In genomic region chr5:132775439-132776076, GRCh38 we compare ENCODE assay signal across 8 cellular contexts. TPM values are rescaled to one million over a fixed set of nuclear protein-coding genes. Genes with fewer than 3 reads are reported as not detected.
DNase-seq lines count a peak whose midpoint lies in the region; ATAC-seq, FAIRE-seq and TF ChIP-seq lines count a peak whose summit lies in the region.

No MANE protein-coding gene starts in this region.

- H3K36me3 Mint-ChIP-seq in CD8-positive, alpha-beta memory T cell, result no peaks in the 10 kb centered on the region

- peak overlapping the region; percentile 65 to 90 (median 79) for H3K4me3 Mint-ChIP-seq in CD8-positive, alpha-beta memory T cell

- no peak for DNase-seq in CD8-positive, alpha-beta memory T cell
- DNase-seq in Panc1 (ENCODE audit: low read depth, low spot score) (no peak), epithelial cell of prostate (ENCODE audit: low read depth, low spot score) (no peak), osteoblast (ENCODE audit: insufficient read length, low spot score, missing footprints) (peak; percentile 92), NCI-H226 (no peak), GM12892 (ENCODE audit: insufficient read length) (no peak)
- DNase-seq in activated CD4-positive, alpha-beta T cell treated with anti-CD3 and anti-CD28 coated beads for 4 hours, result no peak

- H3K27ac Mint-ChIP-seq in CD8-positive, alpha-beta memory T cell, result peak overlapping the region in 5 of 8 donors; percentile 57 to 87 (median 75)

- H3K79me2 ChIP-seq in osteoblast (ENCODE audit: insufficient read depth, low read length), result peaks cover 52% of the 10 kb centered on the region

- FAIRE-seq in GM12892 (lab: Jason Lieb, UNC), result no peak

- H3K4me3 ChIP-seq in CD8-positive, alpha-beta memory T cell (ENCODE audit: low read length), result no peak overlapping the region
- H3K4me3 ChIP-seq in Panc1 (ENCODE audit: low read depth in 2 of 2, low read length in 2 of 2), result peak overlapping the region in 1 of 2 experiments; percentile 60; a peak in 3 of 4 replicates
- peak overlapping the region; percentile 79 for H3K4me3 ChIP-seq in osteoblast (ENCODE audit: insufficient read depth, low read length)

- H3K27me3 ChIP-seq in CD8-positive, alpha-beta memory T cell (ENCODE audit: insufficient read depth, low read length, poor library complexity, severe bottlenecking), result no peaks in the 10 kb centered on the region
- H3K27me3 ChIP-seq in Panc1 (ENCODE audit: control insufficient read depth, insufficient read depth, low read length) (peaks cover 4% of the 10 kb centered on the region; the same call in 1 of the 2 replicates), osteoblast (ENCODE audit: insufficient read depth, low read length) (no peaks in the 10 kb centered on the region)

- H2AFZ ChIP-seq in osteoblast (ENCODE audit: low read length), result no peak overlapping the region

- peak overlapping the region; percentile 85 for H3K4me2 ChIP-seq in osteoblast (ENCODE audit: insufficient read depth, low read length)

- ATAC-seq in Panc1 (no peak), HG02938 (IDR thresholded peaks at IDR 0.05; ENCODE audit: unreplicated experiment) (no peak)

- peak overlapping the region; percentile 55 for H3K27ac ChIP-seq in CD8-positive, alpha-beta memory T cell (ENCODE audit: low read depth, low read length)
- H3K27ac ChIP-seq in Panc1 (ENCODE audit: low read length) (no peak overlapping the region), epithelial cell of prostate (peak overlapping the region; percentile 17), osteoblast (ENCODE audit: low read depth, low read length) (no peak overlapping the region)

- H3K9me3 ChIP-seq in CD8-positive, alpha-beta memory T cell (ENCODE audit: low read length), result no peaks in the 10 kb centered on the region
- H3K9me3 ChIP-seq in Panc1 (ENCODE audit: control insufficient read depth, insufficient read depth, low read depth, low read length) (no peaks in the 10 kb centered on the region), osteoblast (ENCODE audit: low read depth, low read length) (no peaks in the 10 kb centered on the region)

- in situ Hi-C loops in Panc1 (cut with HindIII; ENCODE audit: low pct_unique_long_range_greater_than_20kb, low sequenced_read_pairs), result no loop called here

- TF ChIP-seq POLR2A in GM12892 (IDR thresholded peaks at IDR 0.05; ENCODE audit: low read depth, low read length), result no peak

- H3K9me3 Mint-ChIP-seq in CD8-positive, alpha-beta memory T cell, result no peaks in the 10 kb centered on the region

- BruUV-seq in Panc1 (replicated peaks; lab: Mats Ljungman, UMichigan), result TSS peak; percentile 89

- peaks cover 31% of the 10 kb centered on the region for H4K20me1 ChIP-seq in osteoblast (ENCODE audit: insufficient read depth, low read length)

- H3K4me1 ChIP-seq in CD8-positive, alpha-beta memory T cell (ENCODE audit: insufficient read depth, low read length), result peaks cover 15% of the 10 kb centered on the region
- peaks cover 11% of the 10 kb centered on the region; the same call in 1 of the 2 replicates for H3K4me1 ChIP-seq in Panc1 (ENCODE audit: control insufficient read depth, insufficient read depth, low read length)
- peaks cover 16% of the 10 kb centered on the region for H3K4me1 ChIP-seq in osteoblast (ENCODE audit: insufficient read depth, low read length)

- CTCF ChIA-PET in CD8-positive, alpha-beta memory T cell (lab: Charles Lee), result interaction anchor here (1.1 to 1.5 kb wide), 3 partner anchors 9 to 44 kb away, joined by 3 to 4 read pairs (median 3); partner anchors contain the start of gene CCNI2
- CTCF ChIA-PET in Panc1 (lab: Charles Lee), result interaction anchor here (0.5 to 0.6 kb wide), 2 partner anchors 32 kb away, joined by 4 to 5 read pairs; no protein-coding TSS in a partner anchor

- no peak for TF ChIP-seq CTCF in Panc1 (IDR thresholded peaks at IDR 0.05)
- no peak for TF ChIP-seq CTCF in osteoblast (IDR thresholded peaks at IDR 0.05; ENCODE audit: extremely low read depth, low read depth, low read length)

- no peaks in the 10 kb centered on the region for H3K27me3 Mint-ChIP-seq in CD8-positive, alpha-beta memory T cell

- intact Hi-C loops in Panc1 (cut with micrococcal nuclease; ENCODE audit: unreplicated experiment), result no loop called here

- H3K4me1 Mint-ChIP-seq in CD8-positive, alpha-beta memory T cell, result peaks cover 18 to 43% (median 29%) of the 10 kb centered on the region in 3 donors

- POLR2A ChIA-PET in CD8-positive, alpha-beta memory T cell (lab: Charles Lee), result no interaction called here
- POLR2A ChIA-PET in Panc1 (lab: Charles Lee), result interaction anchor here (0.6 to 1.3 kb wide), 2 partner anchors 38 to 111 kb away, joined by 3 read pairs; partner anchors contain the start of gene KIF3A

- H3K36me3 ChIP-seq in CD8-positive, alpha-beta memory T cell (ENCODE audit: insufficient read depth, low read length), result no peaks in the 10 kb centered on the region
- H3K36me3 ChIP-seq in Panc1 (ENCODE audit: control insufficient read depth, insufficient read depth, low read length) (no peaks in the 10 kb centered on the region), osteoblast (ENCODE audit: insufficient read depth, low read length) (no peaks in the 10 kb centered on the region)

RNA-seq across cellular contexts. Expression of gene SEPTIN8, which starts 1.5 kb away (rescaled TPM):
- total RNA-seq in CD8-positive, alpha-beta memory T cell, result 10 to 100 TPM; 34.5 to 38.1 TPM
- 2.8 TPM for polyA plus RNA-seq in CD8-positive, alpha-beta memory T cell
- total RNA-seq in Panc1 (2021; ENCODE audit: unreplicated experiment) (22.8 TPM), osteoblast (32.1 and 33.7 TPM in 2 replicates)
- polyA plus RNA-seq in Panc1 (2012; ENCODE audit: insufficient read length), result 26.7 TPM
- polyA plus RNA-seq in GM12892 (2012; ENCODE audit: missing spikeins), result 30.3 TPM

RNA-seq across cellular contexts. Expression of gene CCNI2, which starts 28.3 kb away (rescaled TPM):
- 1 to 10 TPM; 8.8 to 9.1 TPM for total RNA-seq in CD8-positive, alpha-beta memory T cell
- polyA plus RNA-seq in CD8-positive, alpha-beta memory T cell, result 3.4 TPM
- 0.49 TPM for total RNA-seq in Panc1 (2021; ENCODE audit: unreplicated experiment)
- 1.4 TPM for polyA plus RNA-seq in Panc1 (2012; ENCODE audit: insufficient read length)
- total RNA-seq in osteoblast, result not detected in 2 replicates
- 7.6 TPM for polyA plus RNA-seq in GM12892 (2012; ENCODE audit: missing spikeins)

RNA-seq across cellular contexts. Expression of gene SOWAHA, which starts 37.5 kb away (rescaled TPM):
- under 1 TPM in 1 of 2 experiments, not detected in 1; 0.07 TPM for total RNA-seq in CD8-positive, alpha-beta memory T cell
- polyA plus RNA-seq in CD8-positive, alpha-beta memory T cell, result not detected
- total RNA-seq in Panc1 (2021; ENCODE audit: unreplicated experiment) (not detected), osteoblast (under 0.01 and 0.29 TPM in 2 replicates)
- not detected for polyA plus RNA-seq in Panc1 (2012; ENCODE audit: insufficient read length)
- polyA plus RNA-seq in GM12892 (2012; ENCODE audit: missing spikeins), result 0.32 TPM

RNA-seq across cellular contexts. Expression of gene KIF3A, which starts 38.2 kb away (rescaled TPM):
- 10 to 100 TPM; 21.1 to 23.3 TPM for total RNA-seq in CD8-positive, alpha-beta memory T cell
- 15.9 TPM for polyA plus RNA-seq in CD8-positive, alpha-beta memory T cell
- total RNA-seq in Panc1 (2021; ENCODE audit: unreplicated experiment) (17.1 TPM), osteoblast (8.5 and 12.7 TPM in 2 replicates)
- 6.8 TPM for polyA plus RNA-seq in Panc1 (2012; ENCODE audit: insufficient read length)
- polyA plus RNA-seq in GM12892 (2012; ENCODE audit: missing spikeins), result 21.4 TPM

RNA-seq across cellular contexts. Expression of gene SHROOM1, which starts 54.9 kb away (rescaled TPM):
- total RNA-seq in CD8-positive, alpha-beta memory T cell, result 1 to 10 TPM; 1.6 to 2.0 TPM
- polyA plus RNA-seq in CD8-positive, alpha-beta memory T cell, result not detected
- 13.5 TPM for total RNA-seq in Panc1 (2021; ENCODE audit: unreplicated experiment)
- 13.1 TPM for polyA plus RNA-seq in Panc1 (2012; ENCODE audit: insufficient read length)
- 4.7 and 6.2 TPM in 2 replicates for total RNA-seq in osteoblast
- polyA plus RNA-seq in GM12892 (2012; ENCODE audit: missing spikeins), result 2.9 TPM

Comparison
In these comparisons a context has a peak if more than half of its experiments do, and no peak if none do; other contexts are left out.
1. H3K27ac ChIP-seq: peak in CD8-positive, alpha-beta memory T cell (single experiment) and epithelial cell of prostate (single experiment); none in Panc1 (single experiment) and osteoblast (single experiment).